In genomic region chr11:73787643-73788537, GRCh38 we compare ENCODE assay signal across 7 cellular contexts. TPM values are rescaled to one million over a fixed set of nuclear protein-coding genes. Genes with fewer than 3 reads are reported as not detected.
DNase-seq lines count a peak whose midpoint lies in the region; ATAC-seq and TF ChIP-seq lines count a peak whose summit lies in the region.

MRPL48 (plus strand) TSS chr11:73787874; CDS start chr11:73787972, 98 bp downstream.

- ATAC-seq in GM18505 (IDR thresholded peaks at IDR 0.05; ENCODE audit: unreplicated experiment) (peak; percentile 93), HG02981 (IDR thresholded peaks at IDR 0.05; ENCODE audit: unreplicated experiment) (peak; percentile 96), sciatic nerve (peak; percentile 99)

- intact Hi-C loops in sciatic nerve (cut with DNase I), result no loop called here

- no peak for TF ChIP-seq CTCF in astrocyte of the spinal cord (IDR thresholded peaks at IDR 0.05; ENCODE audit: low read depth, low read length)

- TF ChIP-seq POLR2A in GM18505 (IDR thresholded peaks at IDR 0.05; ENCODE audit: borderline replicate concordance, extremely low read depth, insufficient read depth, insufficient read length), result peak; percentile 84

- peak within 1 kb of the TSS; percentile 81 for H3K4me3 ChIP-seq in astrocyte of the spinal cord (ENCODE audit: low read depth, low read length)

- in situ Hi-C loops in astrocyte of the spinal cord (cut with HindIII; ENCODE audit: low sequenced_read_pairs), result no loop called here

- peak; percentile 91 to 95 for DNase-seq in NCI-H2081 (lab: John Stamatoyannopoulos, UW)
- peak; percentile 91 for DNase-seq in T1000 (lab: John Stamatoyannopoulos, UW)
- DNase-seq in astrocyte of the spinal cord (ENCODE audit: low read depth, low spot score), result peak; percentile 95
- peak; percentile 75 for DNase-seq in iPS DF 19.7 (ENCODE audit: low read depth, low spot score)
- DNase-seq in sciatic nerve (ENCODE audit: low spot score), result peak; percentile 93

RNA-seq across cellular contexts. Expression of gene MRPL48, which starts in this region (rescaled TPM):
- total RNA-seq in sciatic nerve, result 30.4 TPM

Comparison
In these comparisons a context has a peak if more than half of its experiments do, and no peak if none do; other contexts are left out.
1. Peak in every context shown above with its lines: DNase-seq, ATAC-seq and H3K4me3 ChIP-seq.